ENCODE assay signal across 2 cellular contexts in genomic region chr4:15906024-15906443, GRCh38.
TF ChIP-seq lines count a peak whose summit lies in the region.

No MANE protein-coding gene starts in this region.

TF ChIP-seq in liver, 16 proteins besides CTCF, POLR2A, EP300 and RAD21:
- TF ChIP-seq MAX (IDR thresholded peaks at IDR 0.05) (no peak), ATF3 (IDR thresholded peaks at IDR 0.05) (no peak), HNF4A (conservative IDR thresholded peaks at IDR 0.05) (no peak), ZBTB33 (IDR thresholded peaks at IDR 0.05) (no peak), RXRA (IDR thresholded peaks at IDR 0.05) (peak in 1 of 2 donors; percentile 4), YY1 (IDR thresholded peaks at IDR 0.05) (peak; percentile 37), NR2F2 (IDR thresholded peaks at IDR 0.05) (no peak), JUND (IDR thresholded peaks at IDR 0.05) (peak in 1 of 2 donors; percentile 77), FOXA2 (IDR thresholded peaks at IDR 0.05) (no peak), REST (IDR thresholded peaks at IDR 0.05) (no peak), FOXA1 (IDR thresholded peaks at IDR 0.05) (no peak), TAF1 (conservative IDR thresholded peaks at IDR 0.05) (no peak), EGR1 (IDR thresholded peaks at IDR 0.05; ENCODE audit: low read depth in 2 of 2) (no peak), HNF4G (IDR thresholded peaks at IDR 0.05) (no peak)

TF ChIP-seq in HepG2, 621 proteins besides CTCF, POLR2A, EP300 and RAD21:
- TF ChIP-seq KMT2B (CRISPR knock-in tag; IDR thresholded peaks at IDR 0.05) (no peak), KLF12 (CRISPR knock-in tag; IDR thresholded peaks at IDR 0.05; ENCODE audit: borderline replicate concordance) (no peak), ZNF710 (CRISPR knock-in tag; IDR thresholded peaks at IDR 0.05; ENCODE audit: borderline replicate concordance) (no peak), ERF (CRISPR knock-in tag; IDR thresholded peaks at IDR 0.05) (no peak), BCL6 (CRISPR knock-in tag; IDR thresholded peaks at IDR 0.05) (no peak), ZNF75D (CRISPR knock-in tag; IDR thresholded peaks at IDR 0.05; ENCODE audit: borderline replicate concordance) (no peak), GFI1 (CRISPR knock-in tag; IDR thresholded peaks at IDR 0.05; ENCODE audit: borderline replicate concordance) (no peak), PHF20 (CRISPR knock-in tag; IDR thresholded peaks at IDR 0.05) (no peak), ZNF761 (CRISPR knock-in tag; conservative IDR thresholded peaks at IDR 0.05) (no peak)
